Comparison of ENCODE assay signal across 8 cellular contexts in genomic region chrX:71118985-71119535, GRCh38. TPM values are rescaled to one million over a fixed set of nuclear protein-coding genes. Genes with fewer than 3 reads are reported as not detected.
DNase-seq lines count a peak whose midpoint lies in the region; ATAC-seq and TF ChIP-seq lines count a peak whose summit lies in the region.

No MANE protein-coding gene starts in this region.

- H3K27me3 ChIP-seq in esophagus muscularis mucosa, result no peaks in the 10 kb centered on the region

- peaks cover 11 to 40% (median 38%) of the 10 kb centered on the region in 4 donors for H3K36me3 ChIP-seq in esophagus muscularis mucosa

- DNase-seq in RPMI8226 (peak; percentile 11), esophagus muscularis mucosa (ENCODE audit: extremely low spot score) (no peak), omental fat pad (ENCODE audit: low spot score) (no peak), amniotic stem cell (lab: John Stamatoyannopoulos, UW) (no peak), MV-4-11 (lab: John Stamatoyannopoulos, UW) (no peak), NCI-H2029 treated with DMSO at 0.1 percent for 48 hours (lab: John Stamatoyannopoulos, UW) (no peak)
- DNase-seq in activated CD4-positive, alpha-beta T cell treated with anti-CD3 and anti-CD28 coated beads for 4 hours, result no peak

- peak overlapping the region; percentile 60 to 71 (median 64) for H3K4me3 ChIP-seq in esophagus muscularis mucosa

- no peak for TF ChIP-seq POLR2A in esophagus muscularis mucosa (IDR thresholded peaks at IDR 0.05; ENCODE audit: low read depth)

- ATAC-seq in GM21528 (IDR thresholded peaks at IDR 0.05; ENCODE audit: low FRiP score, unreplicated experiment) (peak; percentile 21), omental fat pad (ENCODE audit: low FRiP score) (peak; percentile 44)

- TF ChIP-seq CTCF in esophagus muscularis mucosa (IDR thresholded peaks at IDR 0.05), result no peak
- no peak for TF ChIP-seq CTCF in omental fat pad (IDR thresholded peaks at IDR 0.05)

- H3K9me3 ChIP-seq in esophagus muscularis mucosa, result no peaks in the 10 kb centered on the region

- intact Hi-C loops in esophagus muscularis mucosa (cut with DNase I), result no loop called here

- no peak for TF ChIP-seq EP300 in esophagus muscularis mucosa (IDR thresholded peaks at IDR 0.05)

- peak overlapping the region; percentile 73 to 84 (median 82) for H3K27ac ChIP-seq in esophagus muscularis mucosa (replicated peaks in 1 of 4)

- H3K4me1 ChIP-seq in esophagus muscularis mucosa, result peaks cover 6 to 19% (median 18%) of the 10 kb centered on the region in 4 donors

- WGBS in esophagus muscularis mucosa, result 39% methylated on average over 17 of the region's 17 CpGs

RNA-seq across cellular contexts. Expression of gene MED12, which starts 0.7 kb away (rescaled TPM):
- total RNA-seq in esophagus muscularis mucosa (10 to 100 TPM; 23.7 to 34.2 (median 28.2) TPM), omental fat pad (10 to 100 TPM; 29.0 to 74.4 (median 36.0) TPM)

RNA-seq across cellular contexts. Expression of gene IL2RG, which starts 7.7 kb away (rescaled TPM):
- total RNA-seq in esophagus muscularis mucosa, result 1 to 10 TPM; 1.1 to 7.9 (median 4.3) TPM
- total RNA-seq in omental fat pad, result 10 to 100 TPM in 3 of 4 donors, 1 to 10 TPM in 1; 8.3 to 30.9 (median 15.6) TPM

RNA-seq across cellular contexts. Expression of gene CXorf65, which starts 12.5 kb away (rescaled TPM):
- total RNA-seq in esophagus muscularis mucosa (not detected), omental fat pad (not detected)

RNA-seq across cellular contexts. Expression of gene FOXO4, which starts 23.4 kb away (rescaled TPM):
- total RNA-seq in esophagus muscularis mucosa (10 to 100 TPM; 28.2 to 45.0 (median 35.3) TPM), omental fat pad (10 to 100 TPM; 13.8 to 23.8 (median 20.1) TPM)

RNA-seq across cellular contexts. Expression of gene NLGN3, which starts 25.6 kb away (rescaled TPM):
- total RNA-seq in esophagus muscularis mucosa (1 to 10 TPM; 1.2 to 2.8 (median 2.4) TPM), omental fat pad (1 to 10 TPM in 2 of 4 donors, under 1 TPM in 2; 0.25 to 1.7 (median 0.87) TPM)
